In the genomic region with DNA sequence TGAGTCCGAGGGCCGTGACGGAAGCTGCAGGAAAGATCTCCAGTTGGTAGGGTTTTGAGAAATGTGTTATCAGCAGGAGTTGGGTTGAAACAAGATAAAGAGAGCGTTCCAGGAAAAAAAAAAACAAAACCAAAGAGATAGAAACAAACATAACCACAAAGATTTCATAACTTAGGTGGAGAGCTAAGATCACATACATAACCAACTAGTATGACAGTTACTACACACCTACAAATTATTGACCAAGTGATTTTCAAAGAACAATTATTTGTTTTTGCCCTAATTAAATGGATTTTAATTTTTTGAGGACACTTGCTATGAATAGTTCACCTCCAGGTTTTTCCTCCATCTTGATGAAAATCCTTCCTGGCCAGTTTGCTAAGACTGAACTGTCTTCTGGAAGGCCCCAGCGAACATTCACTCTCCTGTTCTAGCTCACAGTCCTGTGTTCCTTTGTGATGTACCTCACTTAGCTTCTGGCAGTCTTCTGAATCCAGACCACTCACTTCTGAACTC, we compare ENCODE assay signal across 17 cellular contexts.
DNase-seq lines count a peak whose midpoint lies in the region; ATAC-seq and TF ChIP-seq lines count a peak whose summit lies in the region.
"Had no signal": no experiment of that assay in that cellular context is flagged by ENCODE, and none has a peak within 500 bp of the region (broad histone marks: within the 10 kb centered on the region; RNA-seq: fewer than 3 reads in every experiment).

No MANE protein-coding gene starts in this region.

- POLR2A ChIA-PET in CD4-positive, alpha-beta T cell (lab: Charles Lee): interaction anchor here (1.0 to 1.6 kb wide), 3 partner anchors 12 to 133 kb away, joined by 3 to 4 read pairs (median 3); no protein-coding TSS in a partner anchor

- no peaks in the 10 kb centered on the region for H3K9me3 Mint-ChIP-seq in CD4-positive, alpha-beta T cell
- H3K9me3 Mint-ChIP-seq in activated T-helper 17 cell treated with anti-CD3 and anti-CD28 coated beads, Interleukin-2, amount 50 U/mL, for 72 hours: no peaks in the 10 kb centered on the region

- H3K36me3 ChIP-seq in Peyer's patch: peaks cover 0 to 15% (median 0%) of the 10 kb centered on the region in 3 donors

- peaks cover 56% of the 10 kb centered on the region for H3K4me1 Mint-ChIP-seq in CD4-positive, alpha-beta T cell (ENCODE audit: low read depth)
- peaks cover 42% of the 10 kb centered on the region for H3K4me1 Mint-ChIP-seq in activated T-helper 17 cell treated with anti-CD3 and anti-CD28 coated beads, Interleukin-2, amount 50 U/mL, for 72 hours

- TF ChIP-seq CTCF in CD4-positive, alpha-beta T cell (IDR thresholded peaks at IDR 0.05): no peak
- TF ChIP-seq CTCF in lower leg skin (IDR thresholded peaks at IDR 0.05) (no peak), Peyer's patch (IDR thresholded peaks at IDR 0.05) (no peak)

- 87 to 91% methylated on average over 5 of the region's 5 CpGs for WGBS in lower leg skin, 2 donors

- TF ChIP-seq POLR2A in erythroblast (IDR thresholded peaks at IDR 0.05; ENCODE audit: low read length) (no peak), lower leg skin (IDR thresholded peaks at IDR 0.05) (no peak), Peyer's patch (IDR thresholded peaks at IDR 0.05) (no peak)

- no peaks in the 10 kb centered on the region for H3K9me3 ChIP-seq in CD4-positive, alpha-beta T cell (ENCODE audit: control insufficient read depth, low read length)
- no peaks in the 10 kb centered on the region for H3K9me3 ChIP-seq in Peyer's patch

- intact Hi-C loops in CD4-positive, alpha-beta T cell (cut with DNase I, micrococcal nuclease): loop anchor here in 1 of 2 experiments (10.0 kb wide), 2 partner anchors 508 to 578 kb away; a partner anchor contains a TSS
- intact Hi-C loops in lower leg skin (cut with DNase I; ENCODE audit: low total_unique reads): no loop called here

- H3K36me3 Mint-ChIP-seq in CD4-positive, alpha-beta T cell (ENCODE audit: low read depth): peaks cover 79% of the 10 kb centered on the region
- H3K36me3 Mint-ChIP-seq in activated T-helper 17 cell treated with anti-CD3 and anti-CD28 coated beads, Interleukin-2, amount 50 U/mL, for 72 hours (ENCODE audit: low read depth): peaks cover 96% of the 10 kb centered on the region

- H3K4me3 ChIP-seq in lower leg skin (ENCODE audit: low read depth, poor library complexity, severe bottlenecking) (no peak overlapping the region), Peyer's patch (no peak overlapping the region)
- H3K4me3 ChIP-seq: skin epidermis had no signal

- peak; percentile 21 for ATAC-seq in CD4-positive, alpha-beta T cell (ENCODE audit: poor library complexity)
- ATAC-seq in activated T-helper 17 cell treated with anti-CD3 and anti-CD28 coated beads, Interleukin-2, amount 50 U/mL, for 72 hours (replicated peaks): peak; percentile 83
- ATAC-seq: Right ventricle myocardium inferior had no signal

- no peak overlapping the region for H3K27ac ChIP-seq in CD4-positive, alpha-beta T cell (ENCODE audit: low read depth, low read length)
- no peak overlapping the region for H3K27ac ChIP-seq in Peyer's patch
- H3K27ac ChIP-seq: epithelial cell of prostate, parathyroid adenoma, skin epidermis had no signal

- no peaks in the 10 kb centered on the region for H3K27me3 Mint-ChIP-seq in CD4-positive, alpha-beta T cell
- no peaks in the 10 kb centered on the region for H3K27me3 Mint-ChIP-seq in activated T-helper 17 cell treated with anti-CD3 and anti-CD28 coated beads, Interleukin-2, amount 50 U/mL, for 72 hours

- H3K27ac Mint-ChIP-seq in CD4-positive, alpha-beta T cell: peak overlapping the region; percentile 79
- peak overlapping the region; percentile 79 for H3K27ac Mint-ChIP-seq in activated T-helper 17 cell treated with anti-CD3 and anti-CD28 coated beads, Interleukin-2, amount 50 U/mL, for 72 hours

- CTCF ChIA-PET in CD4-positive, alpha-beta T cell (lab: Charles Lee): interaction anchor here (1.3 to 2.0 kb wide), 4 partner anchors 16 to 136 kb away, joined by 3 to 8 read pairs (median 6); no protein-coding TSS in a partner anchor

- no peak for DNase-seq in CD4-positive, alpha-beta T cell
- DNase-seq in GF-D8 (lab: John Stamatoyannopoulos, UW) (peak; percentile 23), erythroblast (lab: John Stamatoyannopoulos, UW) (peak; percentile 59 to 70), DMS 273 treated with DMSO at 0.1 percent for 48 hours (lab: John Stamatoyannopoulos, UW) (no peak), lower leg skin (ENCODE audit: low spot score in 2 of 2) (no peak), Peyer's patch (no peak), NCI-H1694 (lab: John Stamatoyannopoulos, UW) (no peak)
- DNase-seq: activated T-cell treated with anti-CD3 and anti-CD28 coated beads, Interleukin-2, amount 50 U/mL, for 1 hour; cortex of kidney; GDM1; NCI-H146; stimulated activated CD4-positive, alpha-beta T cell treated with anti-CD3 and anti-CD28 coated beads, Interleukin-4, amount 100 ng/mL, for 1 hour had no signal

- peak overlapping the region; percentile 36 for H3K4me3 Mint-ChIP-seq in CD4-positive, alpha-beta T cell
- H3K4me3 Mint-ChIP-seq in activated T-helper 17 cell treated with anti-CD3 and anti-CD28 coated beads, Interleukin-2, amount 50 U/mL, for 72 hours: peak overlapping the region; percentile 61

- H3K4me1 ChIP-seq in Peyer's patch: no peaks in the 10 kb centered on the region
- H3K4me1 ChIP-seq: parathyroid adenoma had no signal

- H3K27me3 ChIP-seq in CD4-positive, alpha-beta T cell (ENCODE audit: control insufficient read depth, insufficient read depth, low read length): no peaks in the 10 kb centered on the region
- H3K27me3 ChIP-seq in Peyer's patch: no peaks in the 10 kb centered on the region

Comparison
In these comparisons a context has a peak if more than half of its experiments do, and no peak if none do; other contexts are left out.
1. DNase-seq: peak in GF-D8 (single experiment) and erythroblast (2 of 2); none in CD4-positive, alpha-beta T cell (0 of 10), DMS 273 treated with DMSO at 0.1 percent for 48 hours (single experiment), lower leg skin (0 of 2), Peyer's patch (0 of 3) and NCI-H1694 (single experiment).